ENCODE assay signal across 8 cellular contexts in the genomic region with DNA sequence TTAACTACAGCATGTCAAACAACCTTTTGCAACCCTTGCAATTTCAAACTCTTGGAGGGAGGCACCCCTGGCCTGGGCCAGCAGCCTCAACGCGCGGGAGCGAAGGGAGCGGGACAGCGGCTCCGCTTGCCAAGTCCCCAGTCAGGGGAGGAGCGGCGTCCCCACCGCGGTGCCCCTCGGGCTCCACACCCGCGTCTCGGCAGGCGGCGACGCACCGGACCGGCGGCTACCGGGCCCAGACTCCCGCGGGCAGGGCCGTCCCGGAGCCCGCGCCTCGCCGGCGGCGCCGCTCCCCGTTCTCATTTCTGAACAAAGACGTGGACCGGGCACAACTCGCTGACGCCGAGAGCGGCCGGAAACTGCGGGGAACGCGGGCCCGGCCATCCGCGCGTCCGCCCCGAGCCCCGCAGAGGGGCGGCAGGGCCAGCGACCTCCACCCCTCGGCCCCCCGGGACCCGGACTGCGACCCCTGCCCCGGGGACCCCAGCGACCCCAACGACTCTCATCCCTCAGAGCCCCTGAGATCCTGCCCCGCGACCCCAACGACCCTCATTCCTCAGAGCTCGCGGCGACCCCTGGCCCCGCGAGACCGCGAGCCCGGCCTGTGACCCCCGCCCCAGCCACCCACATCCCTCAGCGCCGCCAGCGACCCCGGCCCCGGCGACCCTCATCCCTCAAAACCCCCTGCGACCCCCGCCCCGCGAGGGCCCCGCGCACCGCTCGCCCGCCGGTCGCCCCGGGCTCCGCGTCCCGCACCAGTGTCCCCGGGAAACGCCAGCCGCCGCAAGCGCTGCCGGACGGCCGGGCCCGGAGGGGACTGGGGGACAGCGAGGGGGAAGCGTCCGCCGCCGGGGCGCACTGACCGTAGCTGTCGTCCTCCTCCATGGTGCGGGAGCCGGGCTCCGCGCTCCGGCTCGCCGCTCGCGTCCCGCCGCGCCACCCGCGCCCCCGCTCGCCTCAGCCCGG. TPM values are rescaled to one million over a fixed set of nuclear protein-coding genes. Genes with fewer than 3 reads are reported as not detected.
A peak's percentile ranks its signal among the peaks of the same experiment; 100 is the strongest.
DNase-seq lines count a peak whose midpoint lies in the region; ATAC-seq and TF ChIP-seq lines count a peak whose summit lies in the region.

Gene CYTH1, minus strand, starts transcription at position 935 of the 966 bp plus-strand sequence. Its CDS starts 50 bp downstream, at position 885.

- peak within 1 kb of the TSS; percentile 92 for H3K4me2 ChIP-seq in BLaER1

- no peaks in the 10 kb centered on the region for H3K27me3 Mint-ChIP-seq in activated CD4-positive, alpha-beta memory T cell treated with anti-CD3 and anti-CD28 coated beads for 36 hours

- peak within 1 kb of the TSS; percentile 90 for H3K4me3 Mint-ChIP-seq in activated CD4-positive, alpha-beta memory T cell treated with anti-CD3 and anti-CD28 coated beads for 36 hours

- H3K9ac ChIP-seq in BLaER1: peak within 1 kb of the TSS; percentile 93
- peak within 1 kb of the TSS; percentile 86 for H3K9ac ChIP-seq in HUES48 (ENCODE audit: low read depth, low read length)

- DNase-seq in activated CD4-positive, alpha-beta memory T cell treated with anti-CD3 and anti-CD28 coated beads for 36 hours: peak; percentile 58
- DNase-seq in erythroblast (lab: John Stamatoyannopoulos, UW) (peak; percentile 66 to 75), tibial artery (peak; percentile 34 to 79)

- H3K4me1 ChIP-seq in BLaER1 (peaks cover 66% of the 10 kb centered on the region), HUES48 (ENCODE audit: control insufficient read depth, insufficient read depth, low read length) (no peaks in the 10 kb centered on the region), muscle layer of duodenum (ENCODE audit: control insufficient read depth in 1 of 2, insufficient read depth in 2 of 2, low read length in 2 of 2) (peaks cover 4 to 9% of the 10 kb centered on the region in 2 donors), tibial artery (peaks cover 0 to 20% (median 9%) of the 10 kb centered on the region in 4 donors)

- H3K36me3 ChIP-seq in BLaER1 (no peaks in the 10 kb centered on the region), HUES48 (ENCODE audit: control insufficient read depth, insufficient read depth, low read length) (no peaks in the 10 kb centered on the region), muscle layer of duodenum (ENCODE audit: control insufficient read depth in 1 of 2, insufficient read depth in 2 of 2, low read length in 2 of 2) (no peaks in the 10 kb centered on the region), tibial artery (no peaks in the 10 kb centered on the region)

- intact Hi-C loops in activated CD4-positive, alpha-beta memory T cell treated with anti-CD3 and anti-CD28 coated beads for 36 hours (cut with micrococcal nuclease): loop anchor here (2.0 kb wide), 1 partner anchor 59 kb away; the partner anchor contains the start of gene USP36
- intact Hi-C loops in tibial artery (cut with DNase I; ENCODE audit: low total_unique reads): loop anchor here (2.0 kb wide), 1 partner anchor 57 kb away; no protein-coding TSS in a partner anchor

- H3K36me3 Mint-ChIP-seq in activated CD4-positive, alpha-beta memory T cell treated with anti-CD3 and anti-CD28 coated beads for 36 hours: peaks cover 21% of the 10 kb centered on the region

- H3K27me3 ChIP-seq in BLaER1 (no peaks in the 10 kb centered on the region), HUES48 (ENCODE audit: control insufficient read depth, insufficient read depth, low read length) (no peaks in the 10 kb centered on the region), muscle layer of duodenum (ENCODE audit: low read depth, low read length) (no peaks in the 10 kb centered on the region), tibial artery (no peaks in the 10 kb centered on the region)

- no peak for TF ChIP-seq POLR2A in erythroblast (IDR thresholded peaks at IDR 0.05; ENCODE audit: low read length)

- CTCF ChIA-PET in activated CD4-positive, alpha-beta memory T cell treated with anti-CD3 and anti-CD28 coated beads for 36 hours (lab: Charles Lee): interaction anchor here (1.1 to 1.4 kb wide), 3 partner anchors 14 to 35 kb away, joined by 3 to 4 read pairs (median 4); no protein-coding TSS in a partner anchor

- H3K27ac Mint-ChIP-seq in activated CD4-positive, alpha-beta memory T cell treated with anti-CD3 and anti-CD28 coated beads for 36 hours: peak within 1 kb of the TSS; percentile 98

- H3K4me3 ChIP-seq in BLaER1 (peak within 1 kb of the TSS; percentile 98), HUES48 (ENCODE audit: low read depth, low read length) (peak within 1 kb of the TSS; percentile 81), muscle layer of duodenum (ENCODE audit: low read depth in 1 of 2, low read length in 2 of 2) (peak within 1 kb of the TSS; percentile 86 to 88), tibial artery (peak within 1 kb of the TSS; percentile 85 to 100)

- H4K20me1 ChIP-seq in BLaER1: peaks cover 18% of the 10 kb centered on the region

- POLR2A ChIA-PET in activated CD4-positive, alpha-beta memory T cell treated with anti-CD3 and anti-CD28 coated beads for 36 hours (lab: Charles Lee): interaction anchor here (0.6 to 18.3 kb wide), 9 partner anchors 8 to 423 kb away, joined by 3 to 481 read pairs (median 6); no protein-coding TSS in a partner anchor

- TF ChIP-seq CTCF in tibial artery (IDR thresholded peaks at IDR 0.05): no peak

- ATAC-seq in GM19438 (IDR thresholded peaks at IDR 0.05; ENCODE audit: low read depth, unreplicated experiment): peak; percentile 9
- no peak for ATAC-seq in GM19395 (IDR thresholded peaks at IDR 0.05; ENCODE audit: unreplicated experiment)

- H3K9me3 ChIP-seq in BLaER1 (no peaks in the 10 kb centered on the region), HUES48 (ENCODE audit: control insufficient read depth, insufficient read depth, low read length) (no peaks in the 10 kb centered on the region), muscle layer of duodenum (ENCODE audit: control insufficient read depth in 1 of 2, low read length in 2 of 2) (no peaks in the 10 kb centered on the region), tibial artery (no peaks in the 10 kb centered on the region)

- H3K9me3 Mint-ChIP-seq in activated CD4-positive, alpha-beta memory T cell treated with anti-CD3 and anti-CD28 coated beads for 36 hours: no peaks in the 10 kb centered on the region

- H3K27ac ChIP-seq in BLaER1 (peak within 1 kb of the TSS; percentile 90), HUES48 (ENCODE audit: low read depth, low read length) (peak within 1 kb of the TSS; percentile 89), muscle layer of duodenum (ENCODE audit: low read length) (peak within 1 kb of the TSS; percentile 90), tibial artery (peak within 1 kb of the TSS; percentile 87 to 95)

- peaks cover 45% of the 10 kb centered on the region for H3K4me1 Mint-ChIP-seq in activated CD4-positive, alpha-beta memory T cell treated with anti-CD3 and anti-CD28 coated beads for 36 hours (ENCODE audit: low read depth)

RNA-seq across cellular contexts. Expression of gene CYTH1, which starts in this region (rescaled TPM):
- total RNA-seq in activated CD4-positive, alpha-beta memory T cell treated with anti-CD3 and anti-CD28 coated beads for 36 hours: 100 to 1,000 TPM; 184 to 204 TPM
